Comparison of ENCODE assay signal across 16 cellular contexts in the genomic region with DNA sequence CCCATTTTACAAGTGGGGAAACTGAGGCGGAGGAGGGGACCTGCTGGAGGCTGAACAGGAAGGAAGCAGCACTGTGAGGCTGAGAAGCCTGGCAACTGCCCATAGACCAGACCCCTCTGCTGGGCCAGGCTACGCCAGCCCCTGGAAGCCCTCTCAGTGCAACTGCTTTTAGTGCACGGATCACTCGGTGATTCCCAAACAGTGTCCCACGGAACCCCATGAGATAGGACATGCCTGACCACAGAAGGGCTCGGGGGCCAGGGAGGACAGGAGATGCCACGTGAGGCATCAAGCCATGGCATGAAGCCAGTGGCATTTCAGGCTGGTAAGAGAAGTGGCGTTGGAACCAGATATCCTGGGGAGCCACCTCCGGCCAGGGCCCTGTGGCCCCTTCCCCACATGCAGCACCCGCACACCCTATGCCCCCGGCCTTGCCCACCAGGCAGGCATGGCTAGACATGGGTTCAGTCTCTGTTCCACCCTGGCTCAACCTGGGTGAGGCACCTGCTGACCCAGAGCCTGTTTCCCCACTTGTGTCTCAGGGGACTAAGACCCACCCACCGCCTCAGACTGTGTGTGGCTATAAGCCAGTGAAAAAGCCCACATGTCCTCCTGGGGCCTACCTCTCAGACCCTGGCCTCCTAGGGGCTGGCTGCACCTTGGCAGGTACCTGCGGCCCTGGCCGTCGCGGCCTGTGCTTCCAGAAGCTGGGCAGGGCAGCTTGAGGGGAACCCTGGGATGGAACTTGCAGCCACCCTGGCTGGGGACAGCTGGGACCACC.
DNase-seq lines count a peak whose midpoint lies in the region; ATAC-seq, FAIRE-seq and TF ChIP-seq lines count a peak whose summit lies in the region.
"Had no signal": no experiment of that assay in that cellular context is flagged by ENCODE, and none has a peak within 500 bp of the region (broad histone marks: within the 10 kb centered on the region; RNA-seq: fewer than 3 reads in every experiment).

No MANE protein-coding gene starts in this region.

- TF ChIP-seq RAD21 in IMR-90 (IDR thresholded peaks at IDR 0.05; ENCODE audit: low read length) (no peak), H1 (IDR thresholded peaks at IDR 0.05 in 1 of 2, conservative IDR thresholded peaks at IDR 0.05 in 1 of 2; ENCODE audit: low read depth in 2 of 2, low read length in 2 of 2) (no peak)

- no peaks in the 10 kb centered on the region; the same call in 1 of the 2 replicates for H3K23me2 ChIP-seq in H1 (ENCODE audit: low read depth, low read length)

- H3K9ac ChIP-seq in IMR-90 (ENCODE audit: low read depth, low read length) (no peak overlapping the region), H1 (replicated peaks in 1 of 4; ENCODE audit: extremely low read depth in 1 of 4, low read depth in 3 of 4, low read length in 3 of 4) (no peak overlapping the region), kidney (ENCODE audit: low read length in 2 of 2) (no peak overlapping the region), smooth muscle cell (ENCODE audit: low read depth) (no peak overlapping the region)
- H3K9ac ChIP-seq: GM23248 had no signal

- no peaks in the 10 kb centered on the region for H3K36me3 ChIP-seq in IMR-90 (ENCODE audit: control insufficient read depth, insufficient read depth, low read length)
- no peaks in the 10 kb centered on the region for H3K36me3 ChIP-seq in H1 (ENCODE audit: control insufficient read depth in 2 of 4, insufficient read depth in 4 of 4, low read length in 3 of 4)
- H3K36me3 ChIP-seq in kidney (ENCODE audit: control insufficient read depth in 1 of 2, insufficient read depth in 2 of 2, low read length in 2 of 2) = no peaks in the 10 kb centered on the region
- H3K36me3 ChIP-seq in smooth muscle cell (ENCODE audit: low read depth) = no peaks in the 10 kb centered on the region

- H3K4me2 ChIP-seq in IMR-90 (ENCODE audit: low read depth, low read length) (no peak overlapping the region), H1 (ENCODE audit: insufficient read depth in 1 of 2, low read depth in 2 of 2, low read length in 2 of 2) (no peak overlapping the region), smooth muscle cell (peak overlapping the region; percentile 44)

- no peak overlapping the region for H3K18ac ChIP-seq in IMR-90 (ENCODE audit: low read depth, low read length)
- no peak overlapping the region for H3K18ac ChIP-seq in H1 (ENCODE audit: extremely low read depth, low read length)

- H3K27ac Mint-ChIP-seq in activated T-helper 17 cell treated with anti-CD3 and anti-CD28 coated beads, Interleukin-2, amount 50 U/mL, for 72 hours = no peak overlapping the region

- H2BK120ac ChIP-seq in IMR-90 (ENCODE audit: low read depth, low read length) (no peak overlapping the region), H1 (replicated peaks; ENCODE audit: low read depth, low read length) (no peak overlapping the region)

- ATAC-seq in IMR-90 (ENCODE audit: low read depth) = no peak
- no peak for ATAC-seq in activated T-helper 17 cell treated with anti-CD3 and anti-CD28 coated beads, Interleukin-2, amount 50 U/mL, for 72 hours (replicated peaks)
- no peak for ATAC-seq in GM18868 (IDR thresholded peaks at IDR 0.05; ENCODE audit: unreplicated experiment)
- no peak for ATAC-seq in GM21825 (IDR thresholded peaks at IDR 0.05; ENCODE audit: unreplicated experiment)

- no peak for DNase-seq in IMR-90
- no peak for DNase-seq in H1 (ENCODE audit: low read depth in 1 of 2, low spot score in 2 of 2)
- peak; percentile 61 for DNase-seq in kidney
- no peak for DNase-seq in smooth muscle cell (lab: John Stamatoyannopoulos, UW; ENCODE audit: unreplicated experiment)
- no peak for DNase-seq in activated CD8-positive, alpha-beta memory T cell treated with anti-CD3 and anti-CD28 coated beads for 24 hours
- DNase-seq: DMS79 treated with DMSO at 0.1 percent for 48 hours, GM23248, HCEC 1CT, NCI-H1092 treated with DMSO at 0.1 percent for 48 hours, NCI-H146, NCI-H2029 treated with DMSO at 0.1 percent for 48 hours, NCI-H774, SIG-M5 had no signal

- H2AFZ ChIP-seq in IMR-90 (replicated peaks; ENCODE audit: low read length, poor library complexity) = peak overlapping the region; percentile 70
- H2AFZ ChIP-seq in H1 (ENCODE audit: low read length) = no peak overlapping the region
- H2AFZ ChIP-seq in smooth muscle cell (ENCODE audit: low read depth) = no peak overlapping the region
- H2AFZ ChIP-seq: GM23248 had no signal

- H3K4ac ChIP-seq in IMR-90 (ENCODE audit: low read depth, low read length) (no peak overlapping the region), H1 (replicated peaks; ENCODE audit: insufficient read length, low read depth, low read length) (no peak overlapping the region)

- intact Hi-C loops in IMR-90 (cut with micrococcal nuclease) = no loop called here
- intact Hi-C loops in kidney (cut with DNase I) = no loop called here

- dilution Hi-C loops in IMR-90 (cut with HindIII; ENCODE audit: low sequenced_read_pairs, unreplicated experiment) = no loop called here

- FAIRE-seq in H1 (lab: Jason Lieb, UNC) (no peak), kidney (lab: Jason Lieb, UNC) (no peak)

- H2BK15ac ChIP-seq in IMR-90 (ENCODE audit: low read depth, low read length) (no peak overlapping the region), H1 (ENCODE audit: low read length) (no peak overlapping the region)

- peaks cover 3% of the 10 kb centered on the region for H3K27me3 Mint-ChIP-seq in activated T-helper 17 cell treated with anti-CD3 and anti-CD28 coated beads, Interleukin-2, amount 50 U/mL, for 72 hours

- no peak overlapping the region for H2AK9ac ChIP-seq in IMR-90 (replicated peaks; ENCODE audit: low read depth, low read length, poor library complexity)

- 0 out of 2 replicates have a peak overlapping the region, but pooled peaks have one; percentile 27 for H2BK12ac ChIP-seq in H1 (ENCODE audit: low read depth, low read length)

- H4K8ac ChIP-seq in IMR-90 (ENCODE audit: low read depth in 2 of 2, low read length in 2 of 2) (no peak overlapping the region), H1 (ENCODE audit: extremely low read depth, insufficient read depth, low read length) (peak overlapping the region; percentile 37; the same call in 1 of the 2 replicates)

- 91% methylated on average over 9 of the region's 16 CpGs; no CpG with 5 or more reads in 1 of the 2 experiments for WGBS in IMR-90 (ENCODE audit: extremely low coverage in 2 of 2, insufficient read length in 1 of 2), 2 experiments
- WGBS in H1 (ENCODE audit: extremely low coverage in 1 of 2, insufficient coverage in 1 of 2, insufficient read length in 1 of 2, insufficient replicate concordance in 2 of 2, low coverage in 1 of 2, low lambda C conversion rate in 2 of 2, missing lambda C conversion rate in 1 of 2), 2 experiments = 92% methylated on average over 15 of the region's 16 CpGs; no CpG with 5 or more reads in 1 of the 2 experiments
- 88% methylated on average over 16 of the region's 16 CpGs for WGBS in smooth muscle cell (ENCODE audit: low lambda C conversion rate)

- H3K4me3 Mint-ChIP-seq in activated T-helper 17 cell treated with anti-CD3 and anti-CD28 coated beads, Interleukin-2, amount 50 U/mL, for 72 hours = no peak overlapping the region

- H2AK5ac ChIP-seq in IMR-90 (ENCODE audit: low read depth, low read length) = peak overlapping the region; percentile 39; the same call in 1 of the 2 replicates
- no peak overlapping the region for H2AK5ac ChIP-seq in H1 (ENCODE audit: low read depth, low read length)

- H3F3A ChIP-seq in smooth muscle cell (ENCODE audit: low read depth) = no peaks in the 10 kb centered on the region

- no peak overlapping the region for H2BK20ac ChIP-seq in IMR-90 (ENCODE audit: low read depth, low read length)
- H2BK20ac ChIP-seq in H1 (ENCODE audit: low read length) = no peak overlapping the region

- H3K27me3 ChIP-seq in IMR-90 (ENCODE audit: control insufficient read depth, insufficient read depth, low read length) = peaks cover 30% of the 10 kb centered on the region
- H3K27me3 ChIP-seq in H1 (replicated peaks in 1 of 4; ENCODE audit: control insufficient read depth in 3 of 4, extremely low read depth in 1 of 4, insufficient read depth in 3 of 4, low read length in 3 of 4) = peaks cover 0 to 6% (median under 1%) of the 10 kb centered on the region in 4 experiments; a peak in 3 of 7 replicates
- H3K27me3 ChIP-seq in smooth muscle cell (ENCODE audit: low read depth) = no peaks in the 10 kb centered on the region

- H3K56ac ChIP-seq in IMR-90 (ENCODE audit: extremely low read depth, insufficient read depth, low read length) (no peak overlapping the region), H1 (replicated peaks; ENCODE audit: insufficient read length, low read depth, low read length) (no peak overlapping the region)

- POLR2A ChIA-PET in IMR-90 (lab: Charles Lee; ENCODE audit: unreplicated experiment) = no interaction called here
- POLR2A ChIA-PET in H1 (lab: Charles Lee; ENCODE audit: partially characterized antibody) = no interaction called here

- no peaks in the 10 kb centered on the region for H3K9me3 Mint-ChIP-seq in activated T-helper 17 cell treated with anti-CD3 and anti-CD28 coated beads, Interleukin-2, amount 50 U/mL, for 72 hours

- TF ChIP-seq POLR2A in IMR-90 (IDR thresholded peaks at IDR 0.05; ENCODE audit: low read depth, low read length) (no peak), H1 (IDR thresholded peaks at IDR 0.05; ENCODE audit: control extremely low read depth in 1 of 2, low read depth in 2 of 2, low read length in 2 of 2) (no peak)

- H4K91ac ChIP-seq in IMR-90 (ENCODE audit: insufficient read depth, low read depth, low read length) (no peak overlapping the region), H1 (replicated peaks; ENCODE audit: insufficient read length, low read length) (peak overlapping the region; percentile 54)

- H3K36me3 Mint-ChIP-seq in activated T-helper 17 cell treated with anti-CD3 and anti-CD28 coated beads, Interleukin-2, amount 50 U/mL, for 72 hours (ENCODE audit: low read depth) = no peaks in the 10 kb centered on the region

- H3K9me3 ChIP-seq in IMR-90 (ENCODE audit: control insufficient read depth, insufficient read depth, low read length) = no peaks in the 10 kb centered on the region
- H3K9me3 ChIP-seq in H1 (ENCODE audit: insufficient read depth in 2 of 2, low read depth in 1 of 2, low read length in 1 of 2) = no peaks in the 10 kb centered on the region
- no peaks in the 10 kb centered on the region for H3K9me3 ChIP-seq in kidney (ENCODE audit: control insufficient read depth in 1 of 2, low read length in 2 of 2)
- no peaks in the 10 kb centered on the region for H3K9me3 ChIP-seq in smooth muscle cell (replicated peaks; ENCODE audit: low read depth)

- H4K5ac ChIP-seq in IMR-90 (ENCODE audit: low read depth, low read length) (no peak overlapping the region), H1 (ENCODE audit: insufficient read length, low read depth, low read length) (no peak overlapping the region)

- no TSS peak for BruUV-seq in IMR-90 (replicated peaks; lab: Mats Ljungman, UMichigan)

- H3K4me1 ChIP-seq in IMR-90 (ENCODE audit: control insufficient read depth, insufficient read depth, low read length) (peaks cover 10% of the 10 kb centered on the region), H1 (replicated peaks in 1 of 4; ENCODE audit: control insufficient read depth in 3 of 4, insufficient read depth in 4 of 4, low read length in 3 of 4) (peaks cover 0 to 20% (median 14%) of the 10 kb centered on the region in 4 experiments; a peak in 6 of 7 replicates), kidney (ENCODE audit: control insufficient read depth in 1 of 2, insufficient read depth in 1 of 2, low read depth in 1 of 2, low read length in 2 of 2) (no peaks in the 10 kb centered on the region), smooth muscle cell (ENCODE audit: low read depth) (no peaks in the 10 kb centered on the region)

- TF ChIP-seq CTCF in IMR-90 (conservative IDR thresholded peaks at IDR 0.05; ENCODE audit: low read depth, low read length) (no peak), H1 (IDR thresholded peaks at IDR 0.05; ENCODE audit: control extremely low read depth in 1 of 3, insufficient read depth in 1 of 3, low read depth in 1 of 3, low read length in 3 of 3) (no peak), kidney (IDR thresholded peaks at IDR 0.05; ENCODE audit: borderline replicate concordance, extremely low read depth, insufficient read depth) (no peak), smooth muscle cell (IDR thresholded peaks at IDR 0.05; ENCODE audit: borderline replicate concordance, insufficient read depth, poor library complexity, severe bottlenecking) (no peak)

- TF ChIP-seq EP300 in H1 (IDR thresholded peaks at IDR 0.05; ENCODE audit: borderline replicate concordance in 1 of 2, low read depth in 2 of 2, low read length in 2 of 2) = no peak

- H2BK5ac ChIP-seq in IMR-90 (ENCODE audit: low read depth, low read length, poor library complexity, severe bottlenecking) (no peak overlapping the region), H1 (ENCODE audit: low read depth, low read length) (no peak overlapping the region)

- no peak overlapping the region for H3K27ac ChIP-seq in IMR-90 (ENCODE audit: insufficient read depth, low read length)
- H3K27ac ChIP-seq in H1 (ENCODE audit: low read depth, low read length) = no peak overlapping the region
- H3K27ac ChIP-seq in kidney (ENCODE audit: low read depth in 2 of 2, low read length in 2 of 2) = no peak overlapping the region
- no peak overlapping the region for H3K27ac ChIP-seq in smooth muscle cell (ENCODE audit: low read depth)
- H3K27ac ChIP-seq: GM23248 had no signal

- no peaks in the 10 kb centered on the region for H3K9me1 ChIP-seq in IMR-90 (ENCODE audit: insufficient read depth, low read length)

- H3K79me2 ChIP-seq in H1 (ENCODE audit: control insufficient read depth in 1 of 2, insufficient read depth in 2 of 2, low read length in 2 of 2) (no peaks in the 10 kb centered on the region), smooth muscle cell (ENCODE audit: low read depth) (no peaks in the 10 kb centered on the region)

- H3K23ac ChIP-seq in IMR-90 (ENCODE audit: low read depth, low read length) = no peak overlapping the region
- H3K23ac ChIP-seq in H1 (ENCODE audit: insufficient read length) = no peak overlapping the region

- no peaks in the 10 kb centered on the region for H4K20me1 ChIP-seq in IMR-90 (ENCODE audit: insufficient read depth, low read length)
- peaks cover 0 to 2% of the 10 kb centered on the region in 2 experiments for H4K20me1 ChIP-seq in H1 (replicated peaks in 1 of 2; ENCODE audit: control insufficient read depth in 1 of 2, insufficient read depth in 2 of 2, low read length in 2 of 2)
- H4K20me1 ChIP-seq in smooth muscle cell (ENCODE audit: low read depth) = no peaks in the 10 kb centered on the region

- H3K14ac ChIP-seq in IMR-90 (replicated peaks; ENCODE audit: low read depth, low read length) (no peak overlapping the region), H1 (ENCODE audit: insufficient read length) (no peak overlapping the region)

- no peak overlapping the region for H3K4me3 ChIP-seq in IMR-90 (ENCODE audit: insufficient read depth, low read depth, low read length)
- H3K4me3 ChIP-seq in H1 (ENCODE audit: extremely low read depth in 1 of 4, insufficient read depth in 2 of 4, low read depth in 3 of 4, low read length in 4 of 4) = no peak overlapping the region
- H3K4me3 ChIP-seq in kidney (ENCODE audit: low read length in 2 of 2) = no peak overlapping the region
- H3K4me3 ChIP-seq in smooth muscle cell = no peak overlapping the region
- H3K4me3 ChIP-seq: GM23248 had no signal

- no peaks in the 10 kb centered on the region for H3K79me1 ChIP-seq in IMR-90 (ENCODE audit: low read depth in 1 of 2, low read length in 2 of 2)
- H3K79me1 ChIP-seq in H1 (ENCODE audit: low read depth, low read length) = no peaks in the 10 kb centered on the region

- in situ Hi-C loops in IMR-90 (cut with MboI; ENCODE audit: low sequenced_read_pairs) = no loop called here

- H3K4me1 Mint-ChIP-seq in activated T-helper 17 cell treated with anti-CD3 and anti-CD28 coated beads, Interleukin-2, amount 50 U/mL, for 72 hours = no peaks in the 10 kb centered on the region

- CTCF ChIA-PET in IMR-90 (lab: Yijun Ruan, JAX) (interaction anchor here (1.1 kb wide), 1 partner anchor 17 kb away, joined by 3 read pairs; no protein-coding TSS in a partner anchor), H1 (lab: Charles Lee; ENCODE audit: partially characterized antibody) (interaction anchor here (2.8 to 6.6 kb wide), 2 partner anchors 15 to 29 kb away, joined by 11 to 39 read pairs; no protein-coding TSS in a partner anchor)
